ENCODE assay signal across 8 cellular contexts in genomic region chr20:50146732-50147662, GRCh38. TPM values are rescaled to one million over a fixed set of nuclear protein-coding genes. Genes with fewer than 3 reads are reported as not detected.
DNase-seq lines count a peak whose midpoint lies in the region; ATAC-seq and TF ChIP-seq lines count a peak whose summit lies in the region.

No MANE protein-coding gene starts in this region.

- no peaks in the 10 kb centered on the region for H3K9me3 Mint-ChIP-seq in stimulated activated effector memory CD8-positive, alpha-beta T cell treated with anti-CD3 and anti-CD28 coated beads, Interleukin-12 subunit alpha, Interleukin-12 subunit beta, amount 100 ng/mL, for 72 hours

- peak overlapping the region; percentile 98 for H3K27ac Mint-ChIP-seq in stimulated activated effector memory CD8-positive, alpha-beta T cell treated with anti-CD3 and anti-CD28 coated beads, Interleukin-12 subunit alpha, Interleukin-12 subunit beta, amount 100 ng/mL, for 72 hours

- H3K4me3 Mint-ChIP-seq in stimulated activated effector memory CD8-positive, alpha-beta T cell treated with anti-CD3 and anti-CD28 coated beads, Interleukin-12 subunit alpha, Interleukin-12 subunit beta, amount 100 ng/mL, for 72 hours = peak overlapping the region; percentile 79

- ATAC-seq in GM18858 (IDR thresholded peaks at IDR 0.05; ENCODE audit: unreplicated experiment) = peak; percentile 73
- peak; percentile 78 for ATAC-seq in HG03460 (IDR thresholded peaks at IDR 0.05; ENCODE audit: unreplicated experiment)
- ATAC-seq in stimulated activated effector memory CD8-positive, alpha-beta T cell treated with anti-CD3 and anti-CD28 coated beads, Interleukin-12 subunit alpha, Interleukin-12 subunit beta, amount 100 ng/mL, for 72 hours = peak; percentile 98
- ATAC-seq in GM18909 (IDR thresholded peaks at IDR 0.05; ENCODE audit: poor library complexity, unreplicated experiment) = no peak

- H3K36me3 ChIP-seq in WERI-Rb-1 = peaks cover 29% of the 10 kb centered on the region

- TF ChIP-seq CTCF in VCaP (conservative IDR thresholded peaks at IDR 0.05) (no peak), WERI-Rb-1 (IDR thresholded peaks at IDR 0.05; ENCODE audit: low read depth, low read length) (no peak)

- H3K27ac ChIP-seq in VCaP (peak overlapping the region; percentile 62), caudate nucleus (ENCODE audit: low read depth, low read length) (peak overlapping the region; percentile 74), WERI-Rb-1 (no peak overlapping the region)

- no peaks in the 10 kb centered on the region for H3K27me3 ChIP-seq in WERI-Rb-1 (ENCODE audit: insufficient read depth, low read depth, severe bottlenecking)

- H3K4me3 ChIP-seq in WERI-Rb-1 (ENCODE audit: low read depth, low read length) = no peak overlapping the region

- peaks cover 62% of the 10 kb centered on the region for H3K36me3 Mint-ChIP-seq in stimulated activated effector memory CD8-positive, alpha-beta T cell treated with anti-CD3 and anti-CD28 coated beads, Interleukin-12 subunit alpha, Interleukin-12 subunit beta, amount 100 ng/mL, for 72 hours

- no peaks in the 10 kb centered on the region for H3K9me3 ChIP-seq in WERI-Rb-1 (ENCODE audit: severe bottlenecking)

- DNase-seq in caudate nucleus (lab: John Stamatoyannopoulos, UW) (peak in 27 of 61 donors; percentile 6 to 77 (median 30)), mucosa of gallbladder (ENCODE audit: low spot score) (peak; percentile 62), WERI-Rb-1 (no peak)
- peak; percentile 44 to 83 for DNase-seq in stimulated activated effector memory CD8-positive, alpha-beta T cell treated with anti-CD3 and anti-CD28 coated beads, Interleukin-12 subunit alpha, Interleukin-12 subunit beta, amount 100 ng/mL, for 72 hours (ENCODE audit: low spot score in 2 of 2)

- H3K4me1 Mint-ChIP-seq in stimulated activated effector memory CD8-positive, alpha-beta T cell treated with anti-CD3 and anti-CD28 coated beads, Interleukin-12 subunit alpha, Interleukin-12 subunit beta, amount 100 ng/mL, for 72 hours = peaks cover 75% of the 10 kb centered on the region

RNA-seq across cellular contexts. Expression of gene PEDS1, which starts 6.5 kb away (rescaled TPM):
- 28.6 TPM for total RNA-seq in mucosa of gallbladder

RNA-seq across cellular contexts. Expression of gene UBE2V1, which starts 34.0 kb away (rescaled TPM):
- 82.6 TPM for total RNA-seq in mucosa of gallbladder

RNA-seq across cellular contexts. Expression of gene CEBPB, which starts 43.6 kb away (rescaled TPM):
- total RNA-seq in mucosa of gallbladder = 87.4 TPM
